Comparison of ENCODE assay signal across 3 cellular contexts in the genomic region with DNA sequence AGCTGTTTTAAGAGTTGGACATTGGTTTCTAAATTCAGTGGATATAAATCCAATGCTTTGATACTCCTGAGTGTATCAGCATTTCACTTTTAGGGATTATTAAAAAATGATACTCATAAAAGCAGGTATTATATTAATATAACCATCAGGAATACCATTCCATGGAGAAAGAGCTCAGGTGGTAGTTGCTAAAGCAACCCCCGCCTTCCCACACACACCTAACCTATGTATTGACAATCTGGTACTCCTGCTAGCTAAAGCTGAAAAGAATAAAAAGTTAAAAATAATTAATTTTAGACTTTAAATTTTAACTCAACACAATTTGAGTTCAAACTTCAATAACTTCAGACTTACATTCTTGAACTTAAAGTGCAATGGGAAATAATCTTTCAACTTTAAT.
"Had no signal": no experiment of that assay in that cellular context is flagged by ENCODE, and none has a peak within 500 bp of the region (broad histone marks: within the 10 kb centered on the region; RNA-seq: fewer than 3 reads in every experiment).

No MANE protein-coding gene starts in this region.

- H3K4me3 ChIP-seq: GM12878 had no signal

- ATAC-seq: GM12878 had no signal

- DNase-seq: GDM1, GF-D8 had no signal
